Comparison of ENCODE assay signal across 27 cellular contexts in the genomic region with DNA sequence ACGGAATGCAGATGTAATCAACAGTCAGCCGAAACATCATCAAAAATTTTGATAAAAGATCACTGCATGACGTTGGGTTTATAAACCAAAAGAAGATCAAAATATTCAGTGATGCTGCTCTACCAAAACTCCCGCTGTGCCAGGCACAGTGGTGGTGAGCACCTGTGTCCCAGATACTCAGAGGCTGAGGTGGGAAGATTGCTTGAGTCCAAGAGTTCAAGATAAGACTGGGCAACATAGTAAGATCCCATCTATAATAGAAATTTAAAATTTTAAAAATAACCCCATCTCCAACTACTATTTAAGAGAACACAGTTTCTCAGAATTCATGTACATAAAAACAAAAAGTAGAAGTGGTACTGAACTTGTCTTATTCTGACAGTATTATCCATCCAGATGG. TPM values are rescaled to one million over a fixed set of nuclear protein-coding genes. Genes with fewer than 3 reads are reported as not detected.
A peak's percentile ranks its signal among the peaks of the same experiment; 100 is the strongest.
DNase-seq lines count a peak whose midpoint lies in the region; TF ChIP-seq lines count a peak whose summit lies in the region.
"Had no signal": no experiment of that assay in that cellular context is flagged by ENCODE, and none has a peak within 500 bp of the region (broad histone marks: within the 10 kb centered on the region; RNA-seq: fewer than 3 reads in every experiment).

No MANE protein-coding gene starts in this region.

- H3K9me3 Mint-ChIP-seq in CD8-positive, alpha-beta memory T cell, result no peaks in the 10 kb centered on the region
- H3K9me3 Mint-ChIP-seq in CD4-positive, alpha-beta memory T cell, result peaks cover 0 to 3% (median 0%) of the 10 kb centered on the region in 8 donors
- H3K9me3 Mint-ChIP-seq: CD4-positive, CD25-positive, alpha-beta regulatory T cell had no signal

- H3F3A ChIP-seq in DOHH2 (ENCODE audit: control insufficient read depth, insufficient read depth), result 0 out of 2 replicates have a peak, but pooled peaks cover 3% of the 10 kb centered on the region
- no peaks in the 10 kb centered on the region for H3F3A ChIP-seq in OCI-LY1 (ENCODE audit: insufficient read depth, low read length)

- POLR2A ChIA-PET in CD8-positive, alpha-beta memory T cell (lab: Charles Lee), result no interaction called here
- POLR2A ChIA-PET in CD4-positive, alpha-beta memory T cell (lab: Charles Lee; ENCODE audit: partially characterized antibody), result no interaction called here

- intact Hi-C loops in CD4-positive, alpha-beta memory T cell (cut with micrococcal nuclease), result no loop called here

- H3K27ac Mint-ChIP-seq in CD8-positive, alpha-beta memory T cell, result peak overlapping the region in 3 of 8 donors; percentile 3 to 55 (median 26)
- peak overlapping the region in 3 of 7 donors; percentile 24 to 55 (median 41) for H3K27ac Mint-ChIP-seq in CD4-positive, alpha-beta memory T cell
- H3K27ac Mint-ChIP-seq: CD4-positive, CD25-positive, alpha-beta regulatory T cell had no signal

- no peaks in the 10 kb centered on the region for H3K9me2 ChIP-seq in DOHH2 (replicated peaks; ENCODE audit: control insufficient read depth, low read length)
- no peaks in the 10 kb centered on the region for H3K9me2 ChIP-seq in OCI-LY1 (ENCODE audit: low read depth, low read length)

- no peaks in the 10 kb centered on the region for H3K27me3 Mint-ChIP-seq in CD8-positive, alpha-beta memory T cell
- H3K27me3 Mint-ChIP-seq in CD4-positive, alpha-beta memory T cell, result no peaks in the 10 kb centered on the region
- H3K27me3 Mint-ChIP-seq: CD4-positive, CD25-positive, alpha-beta regulatory T cell had no signal

- H3K79me2 ChIP-seq in DOHH2 (ENCODE audit: control insufficient read depth, low read length), result peaks cover 84% of the 10 kb centered on the region
- peaks cover 64% of the 10 kb centered on the region for H3K79me2 ChIP-seq in OCI-LY1 (ENCODE audit: insufficient read depth, low read length)
- H3K79me2 ChIP-seq in fibroblast of lung (ENCODE audit: control insufficient read depth, insufficient read depth, low read length), result peaks cover 57% of the 10 kb centered on the region

- H2AFZ ChIP-seq in OCI-LY1 (ENCODE audit: low read length) (no peak overlapping the region), fibroblast of lung (ENCODE audit: low read length) (no peak overlapping the region)

- H3K36me3 Mint-ChIP-seq in CD8-positive, alpha-beta memory T cell, result peaks cover 0 to 60% (median 0%) of the 10 kb centered on the region in 3 donors
- peaks cover 14 to 56% of the 10 kb centered on the region in 2 donors for H3K36me3 Mint-ChIP-seq in CD4-positive, alpha-beta memory T cell

- H3K9ac ChIP-seq in OCI-LY1 (ENCODE audit: low read length), result no peak overlapping the region
- no peak overlapping the region for H3K9ac ChIP-seq in fibroblast of lung (ENCODE audit: insufficient read depth, low read length)

- H3K27ac ChIP-seq in DOHH2 (ENCODE audit: low read depth, low read length) (no peak overlapping the region), OCI-LY1 (ENCODE audit: low read depth, low read length, poor library complexity, severe bottlenecking) (no peak overlapping the region), fibroblast of lung (ENCODE audit: insufficient read depth, low read length) (no peak overlapping the region)
- H3K27ac ChIP-seq in CD8-positive, alpha-beta memory T cell (ENCODE audit: low read depth, low read length), result no peak overlapping the region
- no peak overlapping the region for H3K27ac ChIP-seq in CD4-positive, alpha-beta memory T cell (ENCODE audit: low read depth, low read length)
- H3K27ac ChIP-seq: adrenal gland, foreskin keratinocyte, upper lobe of left lung had no signal

- peaks cover 19% of the 10 kb centered on the region; the same call in 1 of the 2 replicates for H4K20me1 ChIP-seq in DOHH2 (ENCODE audit: control insufficient read depth, insufficient read depth, low read depth, low read length)
- H4K20me1 ChIP-seq in OCI-LY1 (ENCODE audit: insufficient read depth, low read length), result no peaks in the 10 kb centered on the region
- H4K20me1 ChIP-seq in fibroblast of lung (ENCODE audit: control insufficient read depth, extremely low read depth, insufficient read depth, low read length), result no peaks in the 10 kb centered on the region

- CTCF ChIA-PET in CD8-positive, alpha-beta memory T cell (lab: Charles Lee), result no interaction called here
- CTCF ChIA-PET in CD4-positive, alpha-beta memory T cell (lab: Charles Lee; ENCODE audit: partially characterized antibody), result interaction anchor here (1.4 kb wide), 1 partner anchor 38 kb away, joined by 4 read pairs; no protein-coding TSS in a partner anchor

- H3K27me3 ChIP-seq in DOHH2 (ENCODE audit: control insufficient read depth, low read length) (no peaks in the 10 kb centered on the region), OCI-LY1 (ENCODE audit: insufficient read depth, low read length) (no peaks in the 10 kb centered on the region), fibroblast of lung (ENCODE audit: control insufficient read depth, insufficient read depth, low read length) (no peaks in the 10 kb centered on the region)
- no peaks in the 10 kb centered on the region for H3K27me3 ChIP-seq in CD8-positive, alpha-beta memory T cell (ENCODE audit: insufficient read depth, low read length, poor library complexity, severe bottlenecking)
- H3K27me3 ChIP-seq in CD4-positive, alpha-beta memory T cell (ENCODE audit: insufficient read depth, low read length), result no peaks in the 10 kb centered on the region
- H3K27me3 ChIP-seq: adrenal gland, foreskin keratinocyte, upper lobe of left lung had no signal

- TF ChIP-seq CTCF in DOHH2 (IDR thresholded peaks at IDR 0.05; ENCODE audit: low read depth, low read length, poor library complexity, severe bottlenecking) (no peak), OCI-LY1 (IDR thresholded peaks at IDR 0.05; ENCODE audit: low read length) (no peak), fibroblast of lung (conservative IDR thresholded peaks at IDR 0.05 in 1 of 2, IDR thresholded peaks at IDR 0.05 in 1 of 2; ENCODE audit: low read depth in 1 of 2, low read length in 2 of 2) (no peak)

- H3K4me2 ChIP-seq in DOHH2 (ENCODE audit: low read length) (peak overlapping the region; percentile 30; the same call in 1 of the 2 replicates), OCI-LY1 (ENCODE audit: low read length) (peak overlapping the region; percentile 5; the same call in 1 of the 2 replicates), fibroblast of lung (ENCODE audit: extremely low read depth, insufficient read depth, low read length) (peak overlapping the region; percentile 4)

- H3K4me1 ChIP-seq in DOHH2 (ENCODE audit: control insufficient read depth, low read length), result peaks cover 33% of the 10 kb centered on the region
- peaks cover 45% of the 10 kb centered on the region for H3K4me1 ChIP-seq in OCI-LY1 (ENCODE audit: insufficient read depth, low read length, severe bottlenecking)
- peaks cover 9% of the 10 kb centered on the region for H3K4me1 ChIP-seq in fibroblast of lung (ENCODE audit: control insufficient read depth, extremely low read depth, insufficient read depth, low read length)
- peaks cover 40% of the 10 kb centered on the region for H3K4me1 ChIP-seq in CD8-positive, alpha-beta memory T cell (ENCODE audit: insufficient read depth, low read length)
- H3K4me1 ChIP-seq in CD4-positive, alpha-beta memory T cell (ENCODE audit: insufficient read depth, low read length), result peaks cover 49% of the 10 kb centered on the region
- H3K4me1 ChIP-seq: foreskin keratinocyte had no signal

- H3K9me3 ChIP-seq in DOHH2 (ENCODE audit: control insufficient read depth, insufficient read depth, low read length) (no peaks in the 10 kb centered on the region), OCI-LY1 (ENCODE audit: low read length) (peaks cover 4% of the 10 kb centered on the region; the same call in 1 of the 2 replicates), fibroblast of lung (ENCODE audit: control insufficient read depth, insufficient read depth, low read depth, low read length) (no peaks in the 10 kb centered on the region)
- H3K9me3 ChIP-seq in CD8-positive, alpha-beta memory T cell (ENCODE audit: low read length), result no peaks in the 10 kb centered on the region
- no peaks in the 10 kb centered on the region for H3K9me3 ChIP-seq in CD4-positive, alpha-beta memory T cell (ENCODE audit: control insufficient read depth in 1 of 2, low read length in 2 of 2)
- H3K9me3 ChIP-seq: adrenal gland, upper lobe of left lung had no signal

- H3K36me3 ChIP-seq in DOHH2 (ENCODE audit: control insufficient read depth, low read length) (peaks cover 51% of the 10 kb centered on the region), OCI-LY1 (ENCODE audit: insufficient read depth, low read length) (peaks cover 48% of the 10 kb centered on the region), fibroblast of lung (ENCODE audit: control insufficient read depth, insufficient read depth, low read length) (peaks cover 3% of the 10 kb centered on the region)
- peaks cover 17% of the 10 kb centered on the region for H3K36me3 ChIP-seq in CD8-positive, alpha-beta memory T cell (ENCODE audit: insufficient read depth, low read length)
- peaks cover 22% of the 10 kb centered on the region for H3K36me3 ChIP-seq in CD4-positive, alpha-beta memory T cell (ENCODE audit: insufficient read depth, low read length)

- H3K4me3 Mint-ChIP-seq in CD8-positive, alpha-beta memory T cell, result peak overlapping the region in 3 of 7 donors; percentile 5 to 76 (median 24)
- H3K4me3 Mint-ChIP-seq in CD4-positive, alpha-beta memory T cell, result peak overlapping the region in 1 of 8 donors; percentile 24

- peaks cover 51 to 69% (median 61%) of the 10 kb centered on the region in 3 donors for H3K4me1 Mint-ChIP-seq in CD8-positive, alpha-beta memory T cell
- H3K4me1 Mint-ChIP-seq in CD4-positive, alpha-beta memory T cell, result peaks cover 34 to 60% (median 49%) of the 10 kb centered on the region in 4 donors

- H3K4me3 ChIP-seq in DOHH2 (ENCODE audit: low read length), result no peak overlapping the region
- H3K4me3 ChIP-seq in OCI-LY1 (ENCODE audit: low read depth, low read length, poor library complexity, severe bottlenecking), result no peak overlapping the region
- H3K4me3 ChIP-seq in fibroblast of lung (replicated peaks in 1 of 4; ENCODE audit: control extremely low read depth in 1 of 4, insufficient read depth in 1 of 4, low read depth in 3 of 4, low read length in 4 of 4), result no peak overlapping the region
- no peak overlapping the region for H3K4me3 ChIP-seq in CD8-positive, alpha-beta memory T cell (ENCODE audit: low read length)
- H3K4me3 ChIP-seq in CD4-positive, alpha-beta memory T cell (ENCODE audit: low read length in 2 of 2), result no peak overlapping the region
- H3K4me3 ChIP-seq: adrenal gland, upper lobe of left lung had no signal

- DNase-seq in fibroblast of lung (ENCODE audit: low read depth in 2 of 2) (no peak), SKM-1 treated with dmso at 0.1 percent for 144 hours (lab: John Stamatoyannopoulos, UW; ENCODE audit: unreplicated experiment) (no peak)
- no peak for DNase-seq in CD8-positive, alpha-beta memory T cell
- DNase-seq in CD4-positive, alpha-beta memory T cell, result no peak
- DNase-seq: activated effector memory CD4-positive, alpha-beta T cell treated with Interleukin-2 at 50 U/mL for 16 hours; adrenal gland; CD4-positive, CD25-positive, alpha-beta regulatory T cell; DMS 273 treated with DMSO at 0.1 percent for 48 hours; effector CD4-positive, alpha-beta T cell; foreskin keratinocyte; HCEC 1CT; Karpas-422; left colon; mesendoderm; NCI-H1694 treated with DMSO at 0.1 percent for 48 hours; NCI-H2171; NCI-H510A treated with DMSO at 0.1 percent for 48 hours; occipital lobe; RPMI8226; stimulated activated CD4-positive, alpha-beta T cell treated with anti-CD3 and anti-CD28 coated beads, Interleukin-1b, Interleukin-23, amount 100 ng/mL, for 48 hours; upper lobe of left lung had no signal

RNA-seq across cellular contexts. Expression of a gene that starts 3.8 kb away (rescaled TPM):
- 294 and 396 TPM in 2 replicates for total RNA-seq in fibroblast of lung
- polyA plus RNA-seq in fibroblast of lung, result 145 and 221 TPM in 2 replicates
- 183 and 234 TPM in 2 replicates for polyA plus RNA-seq in fibroblast of lung (2012)
- polyA minus RNA-seq in fibroblast of lung (ENCODE audit: low replicate concordance), result 331 and 337 TPM in 2 replicates
- total RNA-seq in CD8-positive, alpha-beta memory T cell, result 100 to 1,000 TPM; 112 to 126 TPM
- 276 TPM for polyA plus RNA-seq in CD8-positive, alpha-beta memory T cell
- total RNA-seq in CD4-positive, alpha-beta memory T cell, result 100 to 1,000 TPM; 114 to 123 TPM
- 100 to 1,000 TPM; 223 to 322 TPM for polyA plus RNA-seq in CD4-positive, alpha-beta memory T cell

RNA-seq across cellular contexts. Expression of a gene that starts 10.0 kb away (rescaled TPM):
- 2.6 and 4.1 TPM in 2 replicates for total RNA-seq in fibroblast of lung
- 2.5 and 3.1 TPM in 2 replicates for polyA plus RNA-seq in fibroblast of lung
- polyA plus RNA-seq in fibroblast of lung (2012), result 3.1 and 4.2 TPM in 2 replicates
- polyA minus RNA-seq in fibroblast of lung (ENCODE audit: low replicate concordance), result 1.8 and 4.3 TPM in 2 replicates
- 10 to 100 TPM; 60.5 to 61.9 TPM for total RNA-seq in CD8-positive, alpha-beta memory T cell
- polyA plus RNA-seq in CD8-positive, alpha-beta memory T cell, result 83.5 TPM
- total RNA-seq in CD4-positive, alpha-beta memory T cell, result 100 to 1,000 TPM; 167 to 168 TPM
- 10 to 100 TPM; 62.3 to 96.7 TPM for polyA plus RNA-seq in CD4-positive, alpha-beta memory T cell

RNA-seq across cellular contexts. Expression of a gene that starts 36.0 kb away (rescaled TPM):
- total RNA-seq in fibroblast of lung, result 1.0 and 6.6 TPM in 2 replicates
- 1.8 and 3.4 TPM in 2 replicates for polyA plus RNA-seq in fibroblast of lung
- 3.6 and 9.8 TPM in 2 replicates for polyA plus RNA-seq in fibroblast of lung (2012)
- 1.2 and 1.5 TPM in 2 replicates for polyA minus RNA-seq in fibroblast of lung (ENCODE audit: low replicate concordance)
- total RNA-seq in CD8-positive, alpha-beta memory T cell, result 10 to 100 TPM; 10.2 to 13.4 TPM
- polyA plus RNA-seq in CD8-positive, alpha-beta memory T cell, result 0.79 TPM
- 10 to 100 TPM; 17.3 TPM for total RNA-seq in CD4-positive, alpha-beta memory T cell
- 1 to 10 TPM in 1 of 2 donors, under 1 TPM in 1; 0.28 to 1.2 TPM for polyA plus RNA-seq in CD4-positive, alpha-beta memory T cell

RNA-seq across cellular contexts. Expression of a gene that starts 36.5 kb away (rescaled TPM):
- total RNA-seq in fibroblast of lung, result not detected in 2 replicates
- polyA plus RNA-seq in fibroblast of lung, result not detected in 2 replicates
- polyA plus RNA-seq in fibroblast of lung (2012), result not detected in 2 replicates
- polyA minus RNA-seq in fibroblast of lung (ENCODE audit: low replicate concordance), result not detected in 2 replicates
- under 1 TPM in 1 of 2 experiments, not detected in 1; 0.09 TPM for total RNA-seq in CD8-positive, alpha-beta memory T cell
- polyA plus RNA-seq in CD8-positive, alpha-beta memory T cell, result 0.17 TPM
- total RNA-seq in CD4-positive, alpha-beta memory T cell, result under 1 TPM in 1 of 2 experiments, not detected in 1; 0.11 TPM
- not detected for polyA plus RNA-seq in CD4-positive, alpha-beta memory T cell
- total RNA-seq: adrenal gland; foreskin keratinocyte; left colon; myocyte; occipital lobe; skeletal muscle tissue; subcutaneous adipose tissue; T-helper 1 cell treated with Interleukin-12 subunit alpha and Interleukin-12 subunit beta and Interleukin-4 antibody, amounts not matched to agents 30 ng/mL and 1 ng/mL, for 36 hours; upper lobe of left lung had no signal
- polyA plus RNA-seq: adrenal gland; CD4-positive, CD25-positive, alpha-beta regulatory T cell; foreskin keratinocyte had no signal

RNA-seq across cellular contexts. Expression of a gene that starts 44.1 kb away (rescaled TPM):
- total RNA-seq in fibroblast of lung, result 56.8 and 64.2 TPM in 2 replicates
- 145 and 226 TPM in 2 replicates for polyA plus RNA-seq in fibroblast of lung
- polyA plus RNA-seq in fibroblast of lung (2012), result 134 and 217 TPM in 2 replicates
- polyA minus RNA-seq in fibroblast of lung (ENCODE audit: low replicate concordance), result 137 and 147 TPM in 2 replicates
- total RNA-seq in CD8-positive, alpha-beta memory T cell, result 100 to 1,000 TPM; 342 to 344 TPM
- polyA plus RNA-seq in CD8-positive, alpha-beta memory T cell, result 235 TPM
- total RNA-seq in CD4-positive, alpha-beta memory T cell, result 10 to 100 TPM; 70.9 to 72.1 TPM
- 100 to 1,000 TPM; 209 to 229 TPM for polyA plus RNA-seq in CD4-positive, alpha-beta memory T cell

Comparison
In these comparisons a context has a peak if more than half of its experiments do, and no peak if none do; other contexts are left out.
1. RNA of a gene that starts 10.0 kb away (total RNA-seq): 167 to 168 TPM in CD4-positive, alpha-beta memory T cell and 60.5 to 61.9 TPM in CD8-positive, alpha-beta memory T cell; 2.6 to 4.1 TPM in fibroblast of lung; every median in the first group is over 10 times any median in the second.
2. Peak in every context shown above with its lines, with median percentiles within 50 percentile points of each other: H3K4me2 ChIP-seq.